Comparison of ENCODE assay signal across 8 cellular contexts in genomic region chr2:39124000-39124769, GRCh38. TPM values are rescaled to one million over a fixed set of nuclear protein-coding genes. Genes with fewer than 3 reads are reported as not detected.
DNase-seq lines count a peak whose midpoint lies in the region; ATAC-seq and TF ChIP-seq lines count a peak whose summit lies in the region.

No MANE protein-coding gene starts in this region.

- H3K9me3 ChIP-seq in GM23248 (ENCODE audit: low read depth) (no peaks in the 10 kb centered on the region), Karpas-422 (ENCODE audit: low read length) (no peaks in the 10 kb centered on the region), Peyer's patch (no peaks in the 10 kb centered on the region)
- H3K9me3 ChIP-seq in naive thymus-derived CD4-positive, alpha-beta T cell (ENCODE audit: control insufficient read depth in 2 of 3, low read length in 3 of 3): no peaks in the 10 kb centered on the region

- H3K4me3 Mint-ChIP-seq in activated T-helper 1 cell treated with anti-CD3 and anti-CD28 coated beads, Interleukin-12 subunit alpha, Interleukin-12 subunit beta, Interleukin-2, Interleukin-4 antibody, amounts not matched to agents 30 ng/mL and 10 ng/mL and 1 ng/mL, durations not matched to agents 14 hours and 24 hours and 36 hours: peak overlapping the region; percentile 99
- H3K4me3 Mint-ChIP-seq in naive thymus-derived CD4-positive, alpha-beta T cell: peak overlapping the region; percentile 88 to 99 (median 92)
- H3K4me3 Mint-ChIP-seq in stimulated activated memory B cell treated with anti-CD40 and anti-IgM and Interleukin-4, amounts not matched to agents 10 μg/mL and 1 μg/mL and 100 μg/mL, for 72 hours: peak overlapping the region; percentile 86

- H3F3A ChIP-seq in GM23248 (ENCODE audit: insufficient read depth): peaks cover 48% of the 10 kb centered on the region

- H3K27ac Mint-ChIP-seq in activated T-helper 1 cell treated with anti-CD3 and anti-CD28 coated beads, Interleukin-12 subunit alpha, Interleukin-12 subunit beta, Interleukin-2, Interleukin-4 antibody, amounts not matched to agents 30 ng/mL and 10 ng/mL and 1 ng/mL, durations not matched to agents 14 hours and 24 hours and 36 hours: peak overlapping the region; percentile 100
- H3K27ac Mint-ChIP-seq in naive thymus-derived CD4-positive, alpha-beta T cell: peak overlapping the region; percentile 92 to 99 (median 95)
- H3K27ac Mint-ChIP-seq in stimulated activated memory B cell treated with anti-CD40 and anti-IgM and Interleukin-4, amounts not matched to agents 10 μg/mL and 1 μg/mL and 100 μg/mL, for 72 hours: peak overlapping the region; percentile 94

- peaks cover 28% of the 10 kb centered on the region for H3K4me1 ChIP-seq in GM23248 (ENCODE audit: insufficient read depth)
- H3K4me1 ChIP-seq in Karpas-422 (ENCODE audit: low read length): peaks cover 57% of the 10 kb centered on the region
- peaks cover 0 to 31% (median 2%) of the 10 kb centered on the region in 4 donors for H3K4me1 ChIP-seq in Peyer's patch
- H3K4me1 ChIP-seq in naive thymus-derived CD4-positive, alpha-beta T cell (ENCODE audit: control insufficient read depth in 2 of 2, insufficient read depth in 2 of 2, low read length in 2 of 2): peaks cover 38% of the 10 kb centered on the region in 2 donors

- peaks cover 34% of the 10 kb centered on the region for H3K79me2 ChIP-seq in GM23248 (ENCODE audit: insufficient read depth)
- peaks cover 45% of the 10 kb centered on the region for H3K79me2 ChIP-seq in Karpas-422 (ENCODE audit: low read length)

- in situ Hi-C loops in GM23248 (cut with MboI): loop anchor here (10.0 kb wide), 1 partner anchor 101 kb away; no protein-coding TSS in a partner anchor

- H3K27ac ChIP-seq in GM23248 (peak overlapping the region; percentile 76), Karpas-422 (ENCODE audit: low read length) (peak overlapping the region; percentile 93), Peyer's patch (peak overlapping the region; percentile 81 to 95 (median 91))
- H3K27ac ChIP-seq in naive thymus-derived CD4-positive, alpha-beta T cell (ENCODE audit: low read depth, low read length): peak overlapping the region; percentile 92

- H4K20me1 ChIP-seq in GM23248 (ENCODE audit: insufficient read depth) (no peaks in the 10 kb centered on the region), Karpas-422 (ENCODE audit: insufficient read depth, low read depth, low read length) (no peaks in the 10 kb centered on the region)

- ATAC-seq in naive thymus-derived CD4-positive, alpha-beta T cell: peak; percentile 89
- ATAC-seq in stimulated activated memory B cell treated with anti-CD40 and anti-IgM and Interleukin-4, amounts not matched to agents 10 μg/mL and 1 μg/mL and 100 μg/mL, for 72 hours: peak; percentile 89

- DNase-seq in EL (peak; percentile 95), GM23248 (peak; percentile 99), Karpas-422 (peak; percentile 99), Peyer's patch (peak; percentile 96 to 98 (median 97)), fibroblast of gingiva (ENCODE audit: low read depth) (peak; percentile 95)
- DNase-seq in activated T-helper 1 cell treated with anti-CD3 and anti-CD28 coated beads, Interleukin-12 subunit alpha, Interleukin-12 subunit beta, Interleukin-2, Interleukin-4 antibody, amounts not matched to agents 30 ng/mL and 10 ng/mL and 1 ng/mL, durations not matched to agents 14 hours and 24 hours and 36 hours (ENCODE audit: low spot score): peak; percentile 94
- peak; percentile 89 to 97 (median 93) for DNase-seq in naive thymus-derived CD4-positive, alpha-beta T cell

- H3K27me3 Mint-ChIP-seq in activated T-helper 1 cell treated with anti-CD3 and anti-CD28 coated beads, Interleukin-12 subunit alpha, Interleukin-12 subunit beta, Interleukin-2, Interleukin-4 antibody, amounts not matched to agents 30 ng/mL and 10 ng/mL and 1 ng/mL, durations not matched to agents 14 hours and 24 hours and 36 hours (ENCODE audit: insufficient read depth): no peaks in the 10 kb centered on the region
- H3K27me3 Mint-ChIP-seq in naive thymus-derived CD4-positive, alpha-beta T cell: no peaks in the 10 kb centered on the region
- no peaks in the 10 kb centered on the region for H3K27me3 Mint-ChIP-seq in stimulated activated memory B cell treated with anti-CD40 and anti-IgM and Interleukin-4, amounts not matched to agents 10 μg/mL and 1 μg/mL and 100 μg/mL, for 72 hours

- H3K27me3 ChIP-seq in GM23248 (replicated peaks; ENCODE audit: insufficient read depth): no peaks in the 10 kb centered on the region
- no peaks in the 10 kb centered on the region for H3K27me3 ChIP-seq in Karpas-422 (ENCODE audit: low read length)
- no peaks in the 10 kb centered on the region for H3K27me3 ChIP-seq in Peyer's patch
- H3K27me3 ChIP-seq in naive thymus-derived CD4-positive, alpha-beta T cell (ENCODE audit: control insufficient read depth in 2 of 2, insufficient read depth in 2 of 2, low read length in 2 of 2): no peaks in the 10 kb centered on the region

- peaks cover 67% of the 10 kb centered on the region for H3K4me1 Mint-ChIP-seq in activated T-helper 1 cell treated with anti-CD3 and anti-CD28 coated beads, Interleukin-12 subunit alpha, Interleukin-12 subunit beta, Interleukin-2, Interleukin-4 antibody, amounts not matched to agents 30 ng/mL and 10 ng/mL and 1 ng/mL, durations not matched to agents 14 hours and 24 hours and 36 hours (ENCODE audit: low read depth)
- H3K4me1 Mint-ChIP-seq in naive thymus-derived CD4-positive, alpha-beta T cell: peaks cover 11 to 68% (median 62%) of the 10 kb centered on the region in 7 donors
- peaks cover 47% of the 10 kb centered on the region for H3K4me1 Mint-ChIP-seq in stimulated activated memory B cell treated with anti-CD40 and anti-IgM and Interleukin-4, amounts not matched to agents 10 μg/mL and 1 μg/mL and 100 μg/mL, for 72 hours

- CTCF ChIA-PET in naive thymus-derived CD4-positive, alpha-beta T cell (lab: Charles Lee): interaction anchor here (0.6 to 1.6 kb wide), 7 partner anchors 10 to 176 kb away, joined by 3 to 5 read pairs (median 4); no protein-coding TSS in a partner anchor

- H3K9ac ChIP-seq in GM23248 (peak overlapping the region; percentile 88), Karpas-422 (ENCODE audit: low read length) (peak overlapping the region; percentile 81)

- intact Hi-C loops in activated T-helper 1 cell treated with anti-CD3 and anti-CD28 coated beads, Interleukin-12 subunit alpha, Interleukin-12 subunit beta, Interleukin-2, Interleukin-4 antibody, amounts not matched to agents 30 ng/mL and 10 ng/mL and 1 ng/mL, durations not matched to agents 14 hours and 24 hours and 36 hours (cut with micrococcal nuclease): loop anchor here (1.0 to 5.0 kb wide), 7 partner anchors 24 to 582 kb away; partner anchors contain the start of genes GEMIN6, MAP4K3 and SRSF7
- intact Hi-C loops in naive thymus-derived CD4-positive, alpha-beta T cell (cut with micrococcal nuclease): loop anchor here (1.0 to 10.0 kb wide), 12 partner anchors 93 to 1799 kb away; partner anchors contain the start of genes ATL2 (in 2 of the 2), DHX57 (in 2 of the 2), GALM (in 2 of the 2) and HNRNPLL (in 2 of the 2)

- H3K9me3 Mint-ChIP-seq in activated T-helper 1 cell treated with anti-CD3 and anti-CD28 coated beads, Interleukin-12 subunit alpha, Interleukin-12 subunit beta, Interleukin-2, Interleukin-4 antibody, amounts not matched to agents 30 ng/mL and 10 ng/mL and 1 ng/mL, durations not matched to agents 14 hours and 24 hours and 36 hours: no peaks in the 10 kb centered on the region
- no peaks in the 10 kb centered on the region for H3K9me3 Mint-ChIP-seq in naive thymus-derived CD4-positive, alpha-beta T cell
- no peaks in the 10 kb centered on the region for H3K9me3 Mint-ChIP-seq in stimulated activated memory B cell treated with anti-CD40 and anti-IgM and Interleukin-4, amounts not matched to agents 10 μg/mL and 1 μg/mL and 100 μg/mL, for 72 hours

- peak overlapping the region; percentile 97 for H2AFZ ChIP-seq in GM23248
- H2AFZ ChIP-seq in Karpas-422 (ENCODE audit: low read length): 0 out of 2 replicates have a peak overlapping the region, but pooled peaks have one; percentile 8

- peaks cover 8% of the 10 kb centered on the region for H3K36me3 Mint-ChIP-seq in activated T-helper 1 cell treated with anti-CD3 and anti-CD28 coated beads, Interleukin-12 subunit alpha, Interleukin-12 subunit beta, Interleukin-2, Interleukin-4 antibody, amounts not matched to agents 30 ng/mL and 10 ng/mL and 1 ng/mL, durations not matched to agents 14 hours and 24 hours and 36 hours (ENCODE audit: low read depth)
- peaks cover 0 to 17% (median 0%) of the 10 kb centered on the region in 5 donors for H3K36me3 Mint-ChIP-seq in naive thymus-derived CD4-positive, alpha-beta T cell
- H3K36me3 Mint-ChIP-seq in stimulated activated memory B cell treated with anti-CD40 and anti-IgM and Interleukin-4, amounts not matched to agents 10 μg/mL and 1 μg/mL and 100 μg/mL, for 72 hours: no peaks in the 10 kb centered on the region

- H3K4me3 ChIP-seq in GM23248 (peak overlapping the region; percentile 91), Karpas-422 (ENCODE audit: low read length) (peak overlapping the region; percentile 73), Peyer's patch (peak overlapping the region; percentile 55 to 77 (median 62))
- peak overlapping the region; percentile 98 for H3K4me3 ChIP-seq in naive thymus-derived CD4-positive, alpha-beta T cell (ENCODE audit: low read length)

- H3K4me2 ChIP-seq in GM23248 (ENCODE audit: unreplicated experiment) (peak overlapping the region; percentile 90), Karpas-422 (ENCODE audit: low read depth, low read length, poor library complexity, severe bottlenecking) (peak overlapping the region; percentile 93)

- H3K9me2 ChIP-seq in GM23248 (ENCODE audit: insufficient read depth): no peaks in the 10 kb centered on the region
- no peaks in the 10 kb centered on the region for H3K9me2 ChIP-seq in Karpas-422 (replicated peaks; ENCODE audit: insufficient read depth, low read length)

- 1% methylated on average over 42 to 54 of the region's 59 CpGs for WGBS in GM23248 (ENCODE audit: low coverage in 1 of 2, low lambda C conversion rate in 2 of 2, missing lambda C conversion rate in 2 of 2), 2 experiments

- POLR2A ChIA-PET in naive thymus-derived CD4-positive, alpha-beta T cell (lab: Charles Lee): interaction anchor here (0.6 to 3.4 kb wide), 20 partner anchors 8 to 375 kb away, joined by 3 to 34 read pairs (median 4); partner anchors contain the start of gene SRSF7

- peak in 5 of 6 experiments; percentile 46 to 76 (median 49) for TF ChIP-seq CTCF in Peyer's patch (IDR thresholded peaks at IDR 0.05)

- H3K36me3 ChIP-seq in GM23248 (ENCODE audit: low read depth) (no peaks in the 10 kb centered on the region), Karpas-422 (ENCODE audit: insufficient read depth, low read length) (no peaks in the 10 kb centered on the region), Peyer's patch (no peaks in the 10 kb centered on the region)
- no peaks in the 10 kb centered on the region for H3K36me3 ChIP-seq in naive thymus-derived CD4-positive, alpha-beta T cell (ENCODE audit: control insufficient read depth in 2 of 3, insufficient read depth in 3 of 3, low read length in 3 of 3)

- TF ChIP-seq POLR2A in Peyer's patch (IDR thresholded peaks at IDR 0.05): peak; percentile 66 to 73

RNA-seq across cellular contexts. Expression of gene SOS1, which starts 3.3 kb away (rescaled TPM):
- total RNA-seq in GM23248 (2014; rRNA removed; shearing (Covaris generic)): 8.6 and 22.0 TPM in 2 replicates
- polyA plus RNA-seq in GM23248 (2016; fragmentation: Nextera tagmentation; extraction: Ambion mirVana): 3.8 and 5.0 TPM in 2 replicates
- total RNA-seq in Karpas-422 (2014; rRNA removed; shearing (Covaris generic); ENCODE audit: low replicate concordance): 34.6 and 91.7 TPM in 2 replicates
- total RNA-seq in Peyer's patch: 10 to 100 TPM; 38.7 to 49.1 (median 40.8) TPM
- total RNA-seq in activated T-helper 1 cell treated with anti-CD3 and anti-CD28 coated beads, Interleukin-12 subunit alpha, Interleukin-12 subunit beta, Interleukin-2, Interleukin-4 antibody, amounts not matched to agents 30 ng/mL and 10 ng/mL and 1 ng/mL, durations not matched to agents 14 hours and 24 hours and 36 hours: 55.1 and 61.0 TPM in 2 replicates
- total RNA-seq in naive thymus-derived CD4-positive, alpha-beta T cell: 100 to 1,000 TPM in 1 of 5 experiments, 10 to 100 TPM in 4; 34.6 to 323 (median 55.5) TPM
- polyA plus RNA-seq in naive thymus-derived CD4-positive, alpha-beta T cell: 1 to 10 TPM; 6.3 to 8.4 TPM

Comparison
In these comparisons a context has a peak if more than half of its experiments do, and no peak if none do; other contexts are left out.
1. Peak in every context shown above with its lines: DNase-seq, ATAC-seq, H3K4me3 ChIP-seq and H3K27ac ChIP-seq.